Comparison of ENCODE assay signal across 14 cellular contexts in the genomic region with DNA sequence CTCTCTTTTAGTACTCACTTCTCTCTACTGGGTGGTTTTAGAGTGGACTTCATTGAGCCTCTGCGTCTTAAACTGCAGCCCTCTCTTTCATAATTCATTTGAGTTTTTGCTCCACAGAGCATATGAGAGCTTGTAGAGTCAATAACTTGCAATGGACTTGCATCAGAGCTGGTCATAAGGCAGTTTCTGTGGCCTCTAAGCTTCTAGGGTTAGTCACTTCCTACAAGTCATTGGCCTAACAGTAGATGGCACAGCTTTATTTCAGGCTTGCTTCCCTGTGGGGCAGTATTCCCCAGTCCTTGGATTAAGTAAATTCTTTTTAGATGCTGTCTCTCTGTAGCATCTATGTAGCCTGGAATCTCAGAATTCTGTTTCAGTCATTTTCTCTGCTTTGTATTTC.
DNase-seq lines count a peak whose midpoint lies in the region; ATAC-seq and TF ChIP-seq lines count a peak whose summit lies in the region.
"Had no signal": no experiment of that assay in that cellular context is flagged by ENCODE, and none has a peak within 500 bp of the region (broad histone marks: within the 10 kb centered on the region; RNA-seq: fewer than 3 reads in every experiment).

No MANE protein-coding gene starts in this region.

- peak; percentile 10; the same call in 1 of the 3 replicates for TF ChIP-seq CTCF in H9 (conservative IDR thresholded peaks at IDR 0.05)
- TF ChIP-seq CTCF in vagina (IDR thresholded peaks at IDR 0.05), result no peak

- intact Hi-C loops in vagina (cut with DNase I), result no loop called here

- no peak overlapping the region; a peak in 1 of 7 replicates for H3K27ac Mint-ChIP-seq in H9
- H3K27ac Mint-ChIP-seq: activated naive CD4-positive, alpha-beta T cell treated with anti-CD3 and anti-CD28 coated beads, Interleukin-2, amount 50 U/mL, for 72 hours had no signal

- H2BK20ac ChIP-seq in H9 (ENCODE audit: low read depth, low read length, poor library complexity, severe bottlenecking), result no peak overlapping the region

- H3K23me2 ChIP-seq in H9 (ENCODE audit: insufficient read length, low read depth, low read length, poor library complexity, severe bottlenecking), result no peaks in the 10 kb centered on the region

- DNase-seq in A172 (ENCODE audit: low spot score) (peak; percentile 29), H9 (peak; percentile 28), RKO (ENCODE audit: low spot score) (peak; percentile 95), fibroblast of the conjunctiva (ENCODE audit: low read depth) (peak; percentile 72), vagina (ENCODE audit: extremely low spot score in 2 of 2) (no peak), NCI-H2196 treated with DMSO at 0.1 percent for 48 hours (lab: John Stamatoyannopoulos, UW; ENCODE audit: unreplicated experiment) (no peak)
- DNase-seq in effector memory CD4-positive, alpha-beta T cell, result no peak
- DNase-seq: H7; NCI-H524; stimulated activated naive CD4-positive, alpha-beta T cell treated with Interleukin-2 at 50 U/mL for 16 hours; T-helper 2 cell had no signal

- H3K23ac ChIP-seq in H9 (ENCODE audit: insufficient read length, low read depth, low read length), result no peak overlapping the region

- no peaks in the 10 kb centered on the region for H3K27me3 Mint-ChIP-seq in H9 (ENCODE audit: low read depth)

- H4K20me1 ChIP-seq in H9 (ENCODE audit: control insufficient read depth, insufficient read depth, insufficient read length), result no peaks in the 10 kb centered on the region

- no peak overlapping the region for H2BK15ac ChIP-seq in H9 (ENCODE audit: low read depth, low read length)

- H4K5ac ChIP-seq in H9 (ENCODE audit: insufficient read length, low read depth, low read length), result no peak overlapping the region

- H2BK12ac ChIP-seq in H9 (ENCODE audit: insufficient read length, low read depth, low read length), result no peak overlapping the region

- H3K79me2 ChIP-seq in H9 (ENCODE audit: insufficient read depth, low read length), result no peaks in the 10 kb centered on the region

- H2AK5ac ChIP-seq in H9 (ENCODE audit: insufficient read length, low read length), result no peak overlapping the region

- H3K4me1 ChIP-seq in H9 (ENCODE audit: insufficient read depth, low read length), result no peaks in the 10 kb centered on the region
- H3K4me1 ChIP-seq in vagina, result no peaks in the 10 kb centered on the region
- H3K4me1 ChIP-seq in effector memory CD4-positive, alpha-beta T cell (ENCODE audit: control insufficient read depth, insufficient read depth, low read length, poor library complexity, severe bottlenecking), result no peaks in the 10 kb centered on the region

- H3K36me3 ChIP-seq in vagina, result no peaks in the 10 kb centered on the region
- H3K36me3 ChIP-seq in effector memory CD4-positive, alpha-beta T cell (ENCODE audit: control insufficient read depth, insufficient read depth, low read length), result no peaks in the 10 kb centered on the region

- no peak overlapping the region for H4K91ac ChIP-seq in H9 (ENCODE audit: insufficient read length, low read depth, low read length)

- no peaks in the 10 kb centered on the region for H3K4me1 Mint-ChIP-seq in H9
- H3K4me1 Mint-ChIP-seq: neural crest cell had no signal

- no peak overlapping the region for H3K9ac ChIP-seq in H9 (ENCODE audit: extremely low read depth, insufficient read length, low read length)

- no peak overlapping the region for H3K27ac ChIP-seq in H9 (ENCODE audit: insufficient read length, low read depth, low read length)
- H3K27ac ChIP-seq in vagina, result no peak overlapping the region
- H3K27ac ChIP-seq in effector memory CD4-positive, alpha-beta T cell (ENCODE audit: insufficient read depth, low read length, poor library complexity, severe bottlenecking), result no peak overlapping the region

- no peaks in the 10 kb centered on the region for H3K79me1 ChIP-seq in H9 (ENCODE audit: insufficient read depth, low read depth, low read length, poor library complexity, severe bottlenecking)

- no peaks in the 10 kb centered on the region for H3K36me3 Mint-ChIP-seq in H9 (ENCODE audit: insufficient read depth in 1 of 3, low read depth in 3 of 3)
- H3K36me3 Mint-ChIP-seq: activated naive CD4-positive, alpha-beta T cell treated with anti-CD3 and anti-CD28 coated beads, Interleukin-2, amount 50 U/mL, for 72 hours had no signal

- H3K18ac ChIP-seq in H9 (ENCODE audit: insufficient read length, low read depth, low read length), result no peak overlapping the region

- no peak overlapping the region for H3K4me2 ChIP-seq in H9 (ENCODE audit: insufficient read depth, insufficient read length, low read length)

- no peak overlapping the region for H2BK5ac ChIP-seq in H9 (ENCODE audit: insufficient read length, low read length)

- TF ChIP-seq POLR2A in vagina (IDR thresholded peaks at IDR 0.05), result no peak

- no peak overlapping the region for H3K14ac ChIP-seq in H9 (ENCODE audit: insufficient read depth, low read length)

- H3K9me3 Mint-ChIP-seq in H9, result no peaks in the 10 kb centered on the region; a peak in 1 of 5 replicates

- H3K4ac ChIP-seq in H9 (ENCODE audit: low read depth, low read length), result no peak overlapping the region

- H2AFZ ChIP-seq in H9 (ENCODE audit: low read length), result peak overlapping the region; percentile 85

- ATAC-seq in GM21360 (IDR thresholded peaks at IDR 0.05; ENCODE audit: unreplicated experiment), result no peak
- ATAC-seq: activated naive CD4-positive, alpha-beta T cell treated with anti-CD3 and anti-CD28 coated beads, Interleukin-2, amount 50 U/mL, for 72 hours had no signal

- H3K27me3 ChIP-seq in H9 (ENCODE audit: insufficient read depth, low read length), result no peaks in the 10 kb centered on the region
- H3K27me3 ChIP-seq in vagina, result no peaks in the 10 kb centered on the region
- H3K27me3 ChIP-seq in effector memory CD4-positive, alpha-beta T cell (replicated peaks; ENCODE audit: control insufficient read depth, insufficient read depth, low read length, poor library complexity, severe bottlenecking), result no peaks in the 10 kb centered on the region

- H3K4me3 Mint-ChIP-seq in H9, result no peak overlapping the region
- H3K4me3 Mint-ChIP-seq: neural crest cell had no signal

- no peak overlapping the region for H3K4me3 ChIP-seq in vagina
- no peak overlapping the region for H3K4me3 ChIP-seq in effector memory CD4-positive, alpha-beta T cell (ENCODE audit: insufficient read depth, low read depth, low read length, poor library complexity, severe bottlenecking)

- H2BK120ac ChIP-seq in H9 (ENCODE audit: low read depth, low read length, poor library complexity, severe bottlenecking), result no peak overlapping the region

- H3K9me3 ChIP-seq in H9 (ENCODE audit: control insufficient read depth, low read depth, low read length) (no peaks in the 10 kb centered on the region), vagina (no peaks in the 10 kb centered on the region)
- no peaks in the 10 kb centered on the region for H3K9me3 ChIP-seq in effector memory CD4-positive, alpha-beta T cell (ENCODE audit: control insufficient read depth, low read length)

- no peak overlapping the region for H3K56ac ChIP-seq in H9 (ENCODE audit: insufficient read length, low read depth, low read length)

- H3T11ph ChIP-seq in H9 (ENCODE audit: low read length), result no peak overlapping the region

- WGBS in H9 (ENCODE audit: extremely low coverage, insufficient read length, low lambda C conversion rate), result no CpG with 5 or more reads among the region's 1 CpG

- H4K8ac ChIP-seq in H9 (replicated peaks; ENCODE audit: insufficient read length, low read depth, low read length), result no peak overlapping the region

Comparison
In these comparisons a context has a peak if more than half of its experiments do, and no peak if none do; other contexts are left out.
1. DNase-seq: peak in A172 (single experiment), H9 (single experiment), RKO (single experiment) and fibroblast of the conjunctiva (single experiment); none in vagina (0 of 2), NCI-H2196 treated with DMSO at 0.1 percent for 48 hours (single experiment) and effector memory CD4-positive, alpha-beta T cell (0 of 3).